ENCODE assay signal across 29 cellular contexts in genomic region chr12:83321971-83322370, GRCh38.
"Had no signal": no experiment of that assay in that cellular context is flagged by ENCODE, and none has a peak within 500 bp of the region (broad histone marks: within the 10 kb centered on the region; RNA-seq: fewer than 3 reads in every experiment).

No MANE protein-coding gene starts in this region.

- DNase-seq: Kasumi-1, KG1, MG63, NCI-H1048, NCI-H1092 treated with DMSO at 0.1 percent for 48 hours, NCI-H1436, NCI-H146, NCI-H1694, NCI-H187, NCI-H1930, NCI-H2029 treated with DMSO at 0.1 percent for 48 hours, NCI-H2081 treated with DMSO at 0.1 percent for 48 hours, NCI-H2107, NCI-H2171, NCI-H226, NCI-H446 treated with DMSO at 0.1 percent for 48 hours, NCI-H510A, NCI-H526, NCI-H748 treated with DMSO at 0.1 percent for 48 hours, NCI-H82, PC-3, Peyer's patch, Right ventricle myocardium superior, RPMI8226, SHP77 treated with DMSO at 0.1 percent for 48 hours, SW 1271, T-helper 1 cell had no signal

- H3K4me3 ChIP-seq: K562, MG63, Peyer's patch, SJSA1 had no signal

- H3K27ac ChIP-seq: Peyer's patch, SJSA1 had no signal

- H3K36me3 ChIP-seq: MG63, Peyer's patch, SJSA1 had no signal

- H3K4me1 ChIP-seq: Peyer's patch, SJSA1 had no signal

- H3K9me3 ChIP-seq: MG63, Peyer's patch, SJSA1 had no signal

- ATAC-seq: K562, PC-3 had no signal

- H3K27me3 ChIP-seq: MG63, Peyer's patch, SJSA1 had no signal
